Comparison of ENCODE assay signal across 11 cellular contexts in genomic region chr14:49550284-49551184, GRCh38. TPM values are rescaled to one million over a fixed set of nuclear protein-coding genes. Genes with fewer than 3 reads are reported as not detected.
DNase-seq lines count a peak whose midpoint lies in the region; ATAC-seq and TF ChIP-seq lines count a peak whose summit lies in the region.
"Had no signal": no experiment of that assay in that cellular context is flagged by ENCODE, and none has a peak within 500 bp of the region (broad histone marks: within the 10 kb centered on the region; RNA-seq: fewer than 3 reads in every experiment).

No MANE protein-coding gene starts in this region.

- H3K4me1 ChIP-seq in tibial nerve = no peaks in the 10 kb centered on the region

- no peak overlapping the region for H3K27ac ChIP-seq in C4-2B
- H3K27ac ChIP-seq in tibial nerve = no peak overlapping the region

- H3K4me1 Mint-ChIP-seq in natural killer cell treated with Interleukin-12 subunit alpha and Interleukin-12 subunit beta and Interleukin-15 and Interleukin-18, amount 100 ng/mL, for 72 hours (ENCODE audit: low read depth in 2 of 2) = no peaks in the 10 kb centered on the region
- H3K4me1 Mint-ChIP-seq: memory B cell had no signal

- H3K36me3 ChIP-seq in kidney epithelial cell (ENCODE audit: control insufficient read depth, insufficient read depth, low read length) = no peaks in the 10 kb centered on the region
- H3K36me3 ChIP-seq in tibial nerve = no peaks in the 10 kb centered on the region
- H3K36me3 ChIP-seq: MG63 had no signal

- H3K36me3 Mint-ChIP-seq in natural killer cell treated with Interleukin-12 subunit alpha and Interleukin-12 subunit beta and Interleukin-15 and Interleukin-18, amount 100 ng/mL, for 72 hours = no peaks in the 10 kb centered on the region
- H3K36me3 Mint-ChIP-seq: memory B cell had no signal

- in situ Hi-C loops in KBM-7 (cut with MboI; ENCODE audit: low pct_unique_long_range_greater_than_20kb, low sequenced_read_pairs) = no loop called here

- no peaks in the 10 kb centered on the region for H3K9me3 ChIP-seq in tibial nerve
- H3K9me3 ChIP-seq: MG63 had no signal

- H3K4me3 ChIP-seq in kidney epithelial cell (ENCODE audit: low read depth, low read length) (no peak overlapping the region), tibial nerve (no peak overlapping the region)
- H3K4me3 ChIP-seq: MG63 had no signal

- TF ChIP-seq CTCF in C4-2B (conservative IDR thresholded peaks at IDR 0.05) = peak; percentile 49
- TF ChIP-seq CTCF in kidney epithelial cell (IDR thresholded peaks at IDR 0.05; ENCODE audit: insufficient read depth, low read length, poor library complexity, severe bottlenecking) = peak; percentile 49
- no peak for TF ChIP-seq CTCF in tibial nerve (IDR thresholded peaks at IDR 0.05)

- H3K27me3 ChIP-seq in kidney epithelial cell (ENCODE audit: control insufficient read depth, insufficient read depth, low read length) (no peaks in the 10 kb centered on the region), tibial nerve (no peaks in the 10 kb centered on the region)
- H3K27me3 ChIP-seq: MG63 had no signal

- 64 to 66% methylated on average over 5 of the region's 5 CpGs for WGBS in tibial nerve, 2 donors

- ATAC-seq in natural killer cell treated with Interleukin-12 subunit alpha and Interleukin-12 subunit beta and Interleukin-15 and Interleukin-18, amount 100 ng/mL, for 72 hours = no peak
- no peak for ATAC-seq in HG03378 (IDR thresholded peaks at IDR 0.05; ENCODE audit: unreplicated experiment)

- DNase-seq in KBM-7 = peak; percentile 11
- DNase-seq in SW480 (ENCODE audit: low spot score) = peak; percentile 42
- DNase-seq in kidney epithelial cell (ENCODE audit: low read depth) = no peak
- DNase-seq in central memory CD4-positive, alpha-beta T cell = no peak
- DNase-seq in natural killer cell treated with Interleukin-12 subunit alpha and Interleukin-12 subunit beta and Interleukin-15 and Interleukin-18, amount 100 ng/mL, for 72 hours (ENCODE audit: low spot score) = no peak
- DNase-seq in tibial nerve (ENCODE audit: low spot score in 2 of 2) = no peak
- DNase-seq: caudate nucleus had no signal

- no peak for TF ChIP-seq EP300 in tibial nerve (IDR thresholded peaks at IDR 0.05)

- no peaks in the 10 kb centered on the region for H3K9me3 Mint-ChIP-seq in natural killer cell treated with Interleukin-12 subunit alpha and Interleukin-12 subunit beta and Interleukin-15 and Interleukin-18, amount 100 ng/mL, for 72 hours

- H3K27ac Mint-ChIP-seq in natural killer cell treated with Interleukin-12 subunit alpha and Interleukin-12 subunit beta and Interleukin-15 and Interleukin-18, amount 100 ng/mL, for 72 hours = no peak overlapping the region
- H3K27ac Mint-ChIP-seq: memory B cell had no signal

- TF ChIP-seq POLR2A in tibial nerve (IDR thresholded peaks at IDR 0.05) = no peak

- peaks cover 0 to 2% of the 10 kb centered on the region in 2 donors for H3K27me3 Mint-ChIP-seq in natural killer cell treated with Interleukin-12 subunit alpha and Interleukin-12 subunit beta and Interleukin-15 and Interleukin-18, amount 100 ng/mL, for 72 hours

- no peak overlapping the region for H3K4me3 Mint-ChIP-seq in natural killer cell treated with Interleukin-12 subunit alpha and Interleukin-12 subunit beta and Interleukin-15 and Interleukin-18, amount 100 ng/mL, for 72 hours
- H3K4me3 Mint-ChIP-seq: memory B cell had no signal

RNA-seq across cellular contexts. Expression of gene RPS29, which starts 35.6 kb away (rescaled TPM):
- total RNA-seq in kidney epithelial cell (11,881 and 16,427 TPM in 2 replicates), tibial nerve (1,000 to 10,000 TPM; 3,106 to 5,465 (median 5,153) TPM)
- 1,000 to 10,000 TPM in 1 of 2 donors, 100 to 1,000 TPM in 1; 518 to 1,286 TPM for total RNA-seq in natural killer cell treated with Interleukin-12 subunit alpha and Interleukin-12 subunit beta and Interleukin-15 and Interleukin-18, amount 100 ng/mL, for 72 hours

RNA-seq across cellular contexts. Expression of gene LRR1, which starts 48.2 kb away (rescaled TPM):
- 7.5 and 12.4 TPM in 2 replicates for total RNA-seq in kidney epithelial cell
- 10 to 100 TPM; 28.7 to 48.4 TPM for total RNA-seq in natural killer cell treated with Interleukin-12 subunit alpha and Interleukin-12 subunit beta and Interleukin-15 and Interleukin-18, amount 100 ng/mL, for 72 hours
- total RNA-seq in tibial nerve = 10 to 100 TPM in 2 of 4 donors, 1 to 10 TPM in 2; 4.6 to 15.3 (median 8.0) TPM

Comparison
In these comparisons a context has a peak if more than half of its experiments do, and no peak if none do; other contexts are left out.
1. CTCF ChIP-seq: peak in C4-2B (single experiment) and kidney epithelial cell (single experiment); none in tibial nerve (0 of 5).
2. DNase-seq: peak in KBM-7 (single experiment) and SW480 (single experiment); none in kidney epithelial cell (single experiment), central memory CD4-positive, alpha-beta T cell (single experiment), natural killer cell treated with Interleukin-12 subunit alpha and Interleukin-12 subunit beta and Interleukin-15 and Interleukin-18, amount 100 ng/mL, for 72 hours (single experiment) and tibial nerve (0 of 2).